ENCODE assay signal across 8 cellular contexts in genomic region chrX:7132335-7133035, GRCh38. TPM values are rescaled to one million over a fixed set of nuclear protein-coding genes. Genes with fewer than 3 reads are reported as not detected.
A peak's percentile ranks its signal among the peaks of the same experiment; 100 is the strongest.
DNase-seq lines count a peak whose midpoint lies in the region; ATAC-seq and TF ChIP-seq lines count a peak whose summit lies in the region.

No MANE protein-coding gene starts in this region.

- TF ChIP-seq CTCF in GM12865 (IDR thresholded peaks at IDR 0.05; ENCODE audit: insufficient read depth, low read depth, low read length, missing control alignments) (peak; percentile 30), left ventricle myocardium inferior (IDR thresholded peaks at IDR 0.05; ENCODE audit: borderline replicate concordance) (peak; percentile 46), smooth muscle cell (IDR thresholded peaks at IDR 0.05; ENCODE audit: borderline replicate concordance, insufficient read depth, poor library complexity, severe bottlenecking) (peak; percentile 41)

- H3K4me2 ChIP-seq in smooth muscle cell = no peak overlapping the region

- H3K79me2 ChIP-seq in ACC112 (ENCODE audit: control insufficient read depth, insufficient read depth, low read length, unreplicated experiment) = peaks cover 85% of the 10 kb centered on the region
- no peaks in the 10 kb centered on the region for H3K79me2 ChIP-seq in smooth muscle cell (ENCODE audit: low read depth)

- H3K27ac ChIP-seq in ACC112 (ENCODE audit: low read depth, low read length) (peak overlapping the region; percentile 84), left ventricle myocardium inferior (replicated peaks) (peak overlapping the region; percentile 71), smooth muscle cell (ENCODE audit: low read depth) (peak overlapping the region; percentile 7)

- 77% methylated on average over 3 of the region's 3 CpGs for WGBS in smooth muscle cell (ENCODE audit: low lambda C conversion rate)

- H3K36me3 ChIP-seq in ACC112 (ENCODE audit: insufficient read depth, low read length) (no peaks in the 10 kb centered on the region), left ventricle myocardium inferior (no peaks in the 10 kb centered on the region), smooth muscle cell (ENCODE audit: low read depth) (no peaks in the 10 kb centered on the region)

- DNase-seq in GM12865 (ENCODE audit: low read depth) (peak; percentile 60), NCI-H146 (lab: John Stamatoyannopoulos, UW) (peak; percentile 72), left ventricle myocardium inferior (no peak), smooth muscle cell (lab: John Stamatoyannopoulos, UW; ENCODE audit: unreplicated experiment) (no peak), sciatic nerve (ENCODE audit: low spot score) (no peak)
- DNase-seq in activated naive CD4-positive, alpha-beta T cell treated with Interleukin-2 at 50 U/mL for 16 hours = peak; percentile 11

- no peaks in the 10 kb centered on the region for H3K27me3 ChIP-seq in ACC112 (ENCODE audit: insufficient read depth, low read length)
- no peaks in the 10 kb centered on the region for H3K27me3 ChIP-seq in left ventricle myocardium inferior (ENCODE audit: low read depth)
- H3K27me3 ChIP-seq in smooth muscle cell (ENCODE audit: low read depth) = no peaks in the 10 kb centered on the region

- peak; percentile 69 for ATAC-seq in HG02623 (IDR thresholded peaks at IDR 0.05; ENCODE audit: unreplicated experiment)
- no peak for ATAC-seq in sciatic nerve

- H3K4me1 ChIP-seq in ACC112 (ENCODE audit: control insufficient read depth, insufficient read depth, low read length, unreplicated experiment) (peaks cover 24% of the 10 kb centered on the region), left ventricle myocardium inferior (peaks cover 22% of the 10 kb centered on the region), smooth muscle cell (ENCODE audit: low read depth) (no peaks in the 10 kb centered on the region)

- H3K9ac ChIP-seq in smooth muscle cell (ENCODE audit: low read depth) = no peak overlapping the region

- no peaks in the 10 kb centered on the region for H3K9me3 ChIP-seq in left ventricle myocardium inferior (replicated peaks)
- H3K9me3 ChIP-seq in smooth muscle cell (replicated peaks; ENCODE audit: low read depth) = no peaks in the 10 kb centered on the region

- intact Hi-C loops in left ventricle myocardium inferior (cut with micrococcal nuclease) = no loop called here
- intact Hi-C loops in sciatic nerve (cut with DNase I) = no loop called here

- H3K4me3 ChIP-seq in ACC112 (ENCODE audit: low read depth, low read length) (peak overlapping the region; percentile 60), GM12865 (ENCODE audit: low read depth, low read length) (no peak overlapping the region), left ventricle myocardium inferior (no peak overlapping the region), smooth muscle cell (no peak overlapping the region)

- H2AFZ ChIP-seq in ACC112 (ENCODE audit: low read length, unreplicated experiment) = peak overlapping the region; percentile 68
- H2AFZ ChIP-seq in smooth muscle cell (ENCODE audit: low read depth) = no peak overlapping the region

- H3F3A ChIP-seq in smooth muscle cell (ENCODE audit: low read depth) = no peaks in the 10 kb centered on the region

- H4K20me1 ChIP-seq in smooth muscle cell (ENCODE audit: low read depth) = peaks cover 6% of the 10 kb centered on the region

RNA-seq across cellular contexts. Expression of gene STS, which starts 15.0 kb away (rescaled TPM):
- 5.3 TPM for total RNA-seq in left ventricle myocardium inferior
- total RNA-seq in smooth muscle cell = 2.7 and 3.8 TPM in 2 replicates
- 2.2 and 2.7 TPM in 2 replicates for polyA plus RNA-seq in smooth muscle cell
- total RNA-seq in sciatic nerve = 10.1 TPM

RNA-seq across cellular contexts. Expression of gene PUDP, which starts 15.5 kb away (rescaled TPM):
- total RNA-seq in left ventricle myocardium inferior = 27.1 TPM
- total RNA-seq in smooth muscle cell = 9.0 and 19.5 TPM in 2 replicates
- polyA plus RNA-seq in smooth muscle cell = 11.5 and 13.2 TPM in 2 replicates
- 17.4 TPM for total RNA-seq in sciatic nerve

Comparison
In these comparisons a context has a peak if more than half of its experiments do, and no peak if none do; other contexts are left out.
1. H3K27ac ChIP-seq: peak in every context shown above with its lines; median percentile 84 in ACC112; 71 in left ventricle myocardium inferior; 7 in smooth muscle cell.
2. DNase-seq: peak in GM12865 (single experiment), NCI-H146 (single experiment) and activated naive CD4-positive, alpha-beta T cell treated with Interleukin-2 at 50 U/mL for 16 hours (single experiment); none in left ventricle myocardium inferior (single experiment), smooth muscle cell (single experiment) and sciatic nerve (single experiment).
3. Peak in every context shown above with its lines, with median percentiles within 50 percentile points of each other: CTCF ChIP-seq.